ENCODE assay signal across 15 cellular contexts in genomic region chr10:96642530-96642929, GRCh38. TPM values are rescaled to one million over a fixed set of nuclear protein-coding genes. Genes with fewer than 3 reads are reported as not detected.
A peak's percentile ranks its signal among the peaks of the same experiment; 100 is the strongest.
DNase-seq lines count a peak whose midpoint lies in the region; ATAC-seq, FAIRE-seq and TF ChIP-seq lines count a peak whose summit lies in the region.
"Had no signal": no experiment of that assay in that cellular context is flagged by ENCODE, and none has a peak within 500 bp of the region (broad histone marks: within the 10 kb centered on the region; RNA-seq: fewer than 3 reads in every experiment).

No MANE protein-coding gene starts in this region.

- peak overlapping the region in 5 of 7 donors; percentile 19 to 61 (median 37) for H3K27ac Mint-ChIP-seq in CD14-positive monocyte
- peak overlapping the region; percentile 78 for H3K27ac Mint-ChIP-seq in central memory CD8-positive, alpha-beta T cell (ENCODE audit: low read depth)
- no peak overlapping the region for H3K27ac Mint-ChIP-seq in progenitor cell of endocrine pancreas
- H3K27ac Mint-ChIP-seq: CD4-positive, alpha-beta T cell had no signal

- peaks cover 0 to 13% (median 5%) of the 10 kb centered on the region in 3 donors for H3K36me3 ChIP-seq in pancreas
- H3K36me3 ChIP-seq: Peyer's patch, SJSA1 had no signal

- no peak for ATAC-seq in central memory CD8-positive, alpha-beta T cell (replicated peaks; ENCODE audit: extremely low read depth, poor library complexity, severe bottlenecking)
- ATAC-seq in pancreas (no peak), HG02885 (IDR thresholded peaks at IDR 0.05; ENCODE audit: poor library complexity, unreplicated experiment) (no peak), omental fat pad (ENCODE audit: low FRiP score) (no peak)

- H3K36me3 Mint-ChIP-seq in CD14-positive monocyte (peaks cover 76 to 95% of the 10 kb centered on the region in 2 donors), progenitor cell of endocrine pancreas (ENCODE audit: insufficient read depth) (peaks cover 22% of the 10 kb centered on the region)
- peaks cover 20% of the 10 kb centered on the region for H3K36me3 Mint-ChIP-seq in central memory CD8-positive, alpha-beta T cell (ENCODE audit: insufficient read depth)

- no peak overlapping the region for H3K4me3 Mint-ChIP-seq in CD14-positive monocyte
- H3K4me3 Mint-ChIP-seq in central memory CD8-positive, alpha-beta T cell: no peak overlapping the region
- H3K4me3 Mint-ChIP-seq in progenitor cell of endocrine pancreas (ENCODE audit: low read depth): no peak overlapping the region
- H3K4me3 Mint-ChIP-seq: CD4-positive, alpha-beta T cell had no signal

- H3K9me3 Mint-ChIP-seq in CD14-positive monocyte: peaks cover 0 to 3% (median 0%) of the 10 kb centered on the region in 7 donors
- no peaks in the 10 kb centered on the region for H3K9me3 Mint-ChIP-seq in central memory CD8-positive, alpha-beta T cell
- no peaks in the 10 kb centered on the region for H3K9me3 Mint-ChIP-seq in progenitor cell of endocrine pancreas (ENCODE audit: low read depth)
- H3K9me3 Mint-ChIP-seq: CD4-positive, alpha-beta T cell had no signal

- TF ChIP-seq CTCF in CD14-positive monocyte (IDR thresholded peaks at IDR 0.05) (no peak), pancreas (IDR thresholded peaks at IDR 0.05) (no peak), progenitor cell of endocrine pancreas (IDR thresholded peaks at IDR 0.05; ENCODE audit: unreplicated experiment) (no peak), omental fat pad (IDR thresholded peaks at IDR 0.05) (no peak)

- H3K4me1 Mint-ChIP-seq in CD14-positive monocyte (peaks cover 39% of the 10 kb centered on the region), progenitor cell of endocrine pancreas (ENCODE audit: low read depth) (peaks cover 5% of the 10 kb centered on the region)
- peaks cover 11% of the 10 kb centered on the region for H3K4me1 Mint-ChIP-seq in central memory CD8-positive, alpha-beta T cell

- peak overlapping the region in 3 of 4 donors; percentile 12 to 67 (median 62) for H3K27ac ChIP-seq in pancreas
- H3K27ac ChIP-seq: HL-60, Peyer's patch, SJSA1 had no signal

- H3K9me3 ChIP-seq in pancreas: no peaks in the 10 kb centered on the region
- H3K9me3 ChIP-seq: Caco-2, Peyer's patch, SJSA1 had no signal

- H3K4me1 ChIP-seq in pancreas: peaks cover 0 to 14% (median 3%) of the 10 kb centered on the region in 3 donors

- FAIRE-seq in GM19239 (lab: Jason Lieb, UNC) (peak; percentile 66), pancreas (lab: Jason Lieb, UNC) (no peak)

- H3K27me3 Mint-ChIP-seq in CD14-positive monocyte (ENCODE audit: low read depth in 3 of 3): peaks cover 0 to 8% (median 0%) of the 10 kb centered on the region in 3 donors
- no peaks in the 10 kb centered on the region for H3K27me3 Mint-ChIP-seq in central memory CD8-positive, alpha-beta T cell
- H3K27me3 Mint-ChIP-seq in progenitor cell of endocrine pancreas: no peaks in the 10 kb centered on the region
- H3K27me3 Mint-ChIP-seq: CD4-positive, alpha-beta T cell had no signal

- WGBS in pancreas, 2 donors: 24 to 31% methylated on average over 3 of the region's 3 CpGs

- H3K27me3 ChIP-seq in pancreas: no peaks in the 10 kb centered on the region
- H3K27me3 ChIP-seq: Peyer's patch, SJSA1 had no signal

- intact Hi-C loops in CD14-positive monocyte (cut with micrococcal nuclease): loop anchor here (2.0 to 10.0 kb wide), 5 partner anchors 75 to 190 kb away; partner anchors contain the start of gene LCOR (in 1 of the 2)
- intact Hi-C loops in pancreas (cut with DNase I): loop anchor here in 1 of 3 donors (5.0 kb wide), 1 partner anchor 190 kb away; the partner anchor contains the start of gene LCOR

- DNase-seq in CD14-positive monocyte (ENCODE audit: low spot score) (no peak), GM19239 (ENCODE audit: insufficient read length, low spot score) (no peak), pancreas (no peak), progenitor cell of endocrine pancreas (ENCODE audit: low spot score, unreplicated experiment) (no peak), omental fat pad (ENCODE audit: low spot score) (no peak)
- no peak for DNase-seq in central memory CD8-positive, alpha-beta T cell (ENCODE audit: low spot score in 2 of 2)
- DNase-seq: NCI-H2029 treated with DMSO at 0.1 percent for 48 hours, NCI-H2171, NCI-H446 treated with DMSO at 0.1 percent for 48 hours had no signal

- H3K4me3 ChIP-seq in pancreas: no peak overlapping the region
- H3K4me3 ChIP-seq: Peyer's patch, SJSA1 had no signal

RNA-seq across cellular contexts. Expression of gene TM9SF3, which starts 55.7 kb away (rescaled TPM):
- polyA plus RNA-seq in CD14-positive monocyte (10 to 100 TPM; 59.9 to 67.1 TPM), pancreas (10 to 100 TPM; 15.5 to 31.8 TPM)
- total RNA-seq in pancreas (100 to 1,000 TPM in 2 of 6 donors, 10 to 100 TPM in 4; 54.4 to 110 (median 77.4) TPM), progenitor cell of endocrine pancreas (140 and 152 TPM in 2 replicates), omental fat pad (10 to 100 TPM; 75.5 to 99.9 (median 86.8) TPM)
